Comparison of ENCODE assay signal across 2 cellular contexts in the genomic region with DNA sequence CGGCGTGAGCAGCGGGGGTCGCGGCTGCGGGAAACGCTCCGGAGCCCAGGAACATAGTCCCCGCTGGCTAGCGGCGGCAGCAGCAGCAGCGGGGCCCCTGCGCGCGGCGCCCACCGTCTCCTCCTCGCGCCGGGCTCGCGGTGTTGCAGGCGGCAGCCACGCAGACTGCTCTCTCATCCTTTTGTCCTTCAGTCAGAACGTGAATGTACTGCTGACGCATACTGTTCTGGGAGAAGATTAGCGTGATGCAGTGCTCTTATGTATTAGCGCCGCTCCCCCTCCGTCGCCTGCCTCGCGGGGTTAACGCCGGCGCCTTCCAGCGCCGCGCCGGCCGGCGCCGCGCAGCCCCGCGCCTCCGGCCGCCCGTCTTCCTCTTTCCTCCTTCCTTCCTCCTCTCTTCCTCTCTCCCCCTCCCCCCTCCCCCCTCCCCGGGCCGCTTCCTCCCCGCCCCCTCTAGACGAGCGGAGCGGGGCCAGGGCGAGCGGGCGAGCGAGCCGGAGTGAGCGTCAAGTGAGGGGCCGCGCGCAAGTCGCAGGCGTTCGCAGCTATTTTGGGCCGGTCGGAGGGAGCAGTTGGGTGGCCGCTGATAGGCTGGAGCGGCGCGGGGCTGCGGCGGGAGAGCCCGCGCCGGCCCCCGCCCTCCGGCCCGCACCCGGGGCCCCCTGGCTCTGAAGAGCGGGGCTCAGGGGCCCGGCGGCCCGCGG.
TF ChIP-seq lines count a peak whose summit lies in the region.

No MANE protein-coding gene starts in this region.

TF ChIP-seq in liver, 16 proteins besides CTCF, POLR2A, EP300 and RAD21:
- TF ChIP-seq GABPA (IDR thresholded peaks at IDR 0.05 in 1 of 2, conservative IDR thresholded peaks at IDR 0.05 in 1 of 2) (no peak), HNF4A (conservative IDR thresholded peaks at IDR 0.05) (no peak), HNF4G (IDR thresholded peaks at IDR 0.05) (no peak)
- TF ChIP-seq, protein P1, sequence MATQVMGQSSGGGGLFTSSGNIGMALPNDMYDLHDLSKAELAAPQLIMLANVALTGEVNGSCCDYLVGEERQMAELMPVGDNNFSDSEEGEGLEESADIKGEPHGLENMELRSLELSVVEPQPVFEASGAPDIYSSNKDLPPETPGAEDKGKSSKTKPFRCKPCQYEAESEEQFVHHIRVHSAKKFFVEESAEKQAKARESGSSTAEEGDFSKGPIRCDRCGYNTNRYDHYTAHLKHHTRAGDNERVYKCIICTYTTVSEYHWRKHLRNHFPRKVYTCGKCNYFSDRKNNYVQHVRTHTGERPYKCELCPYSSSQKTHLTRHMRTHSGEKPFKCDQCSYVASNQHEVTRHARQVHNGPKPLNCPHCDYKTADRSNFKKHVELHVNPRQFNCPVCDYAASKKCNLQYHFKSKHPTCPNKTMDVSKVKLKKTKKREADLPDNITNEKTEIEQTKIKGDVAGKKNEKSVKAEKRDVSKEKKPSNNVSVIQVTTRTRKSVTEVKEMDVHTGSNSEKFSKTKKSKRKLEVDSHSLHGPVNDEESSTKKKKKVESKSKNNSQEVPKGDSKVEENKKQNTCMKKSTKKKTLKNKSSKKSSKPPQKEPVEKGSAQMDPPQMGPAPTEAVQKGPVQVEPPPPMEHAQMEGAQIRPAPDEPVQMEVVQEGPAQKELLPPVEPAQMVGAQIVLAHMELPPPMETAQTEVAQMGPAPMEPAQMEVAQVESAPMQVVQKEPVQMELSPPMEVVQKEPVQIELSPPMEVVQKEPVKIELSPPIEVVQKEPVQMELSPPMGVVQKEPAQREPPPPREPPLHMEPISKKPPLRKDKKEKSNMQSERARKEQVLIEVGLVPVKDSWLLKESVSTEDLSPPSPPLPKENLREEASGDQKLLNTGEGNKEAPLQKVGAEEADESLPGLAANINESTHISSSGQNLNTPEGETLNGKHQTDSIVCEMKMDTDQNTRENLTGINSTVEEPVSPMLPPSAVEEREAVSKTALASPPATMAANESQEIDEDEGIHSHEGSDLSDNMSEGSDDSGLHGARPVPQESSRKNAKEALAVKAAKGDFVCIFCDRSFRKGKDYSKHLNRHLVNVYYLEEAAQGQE (IDR thresholded peaks at IDR 0.05): no peak
- TF ChIP-seq, protein P2, sequence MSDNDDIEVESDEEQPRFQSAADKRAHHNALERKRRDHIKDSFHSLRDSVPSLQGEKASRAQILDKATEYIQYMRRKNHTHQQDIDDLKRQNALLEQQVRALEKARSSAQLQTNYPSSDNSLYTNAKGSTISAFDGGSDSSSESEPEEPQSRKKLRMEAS (IDR thresholded peaks at IDR 0.05): no peak

TF ChIP-seq in HepG2, 621 proteins besides CTCF, POLR2A, EP300 and RAD21:
- TF ChIP-seq, protein P3, sequence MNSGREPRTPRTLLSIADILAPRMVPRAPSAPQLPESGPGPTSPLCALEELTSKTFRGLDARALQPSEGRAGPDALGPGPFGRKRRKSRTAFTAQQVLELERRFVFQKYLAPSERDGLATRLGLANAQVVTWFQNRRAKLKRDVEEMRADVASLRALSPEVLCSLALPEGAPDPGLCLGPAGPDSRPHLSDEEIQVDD (CRISPR knock-in tag; IDR thresholded peaks at IDR 0.05; ENCODE audit: borderline replicate concordance): no peak
- TF ChIP-seq NBN (conservative IDR thresholded peaks at IDR 0.05): no peak
- no peak for TF ChIP-seq NR2F2 (IDR thresholded peaks at IDR 0.05; ENCODE audit: borderline replicate concordance, low read depth)
- TF ChIP-seq KMT2B (CRISPR knock-in tag; IDR thresholded peaks at IDR 0.05): no peak
- TF ChIP-seq RBAK (CRISPR knock-in tag; IDR thresholded peaks at IDR 0.05): no peak
- TF ChIP-seq POGZ (CRISPR knock-in tag; IDR thresholded peaks at IDR 0.05): no peak
- TF ChIP-seq ZMAT3 (CRISPR knock-in tag; conservative IDR thresholded peaks at IDR 0.05): no peak
TF ChIP-seq in HepG2: peak in this region for 0.
